In the genomic region with DNA sequence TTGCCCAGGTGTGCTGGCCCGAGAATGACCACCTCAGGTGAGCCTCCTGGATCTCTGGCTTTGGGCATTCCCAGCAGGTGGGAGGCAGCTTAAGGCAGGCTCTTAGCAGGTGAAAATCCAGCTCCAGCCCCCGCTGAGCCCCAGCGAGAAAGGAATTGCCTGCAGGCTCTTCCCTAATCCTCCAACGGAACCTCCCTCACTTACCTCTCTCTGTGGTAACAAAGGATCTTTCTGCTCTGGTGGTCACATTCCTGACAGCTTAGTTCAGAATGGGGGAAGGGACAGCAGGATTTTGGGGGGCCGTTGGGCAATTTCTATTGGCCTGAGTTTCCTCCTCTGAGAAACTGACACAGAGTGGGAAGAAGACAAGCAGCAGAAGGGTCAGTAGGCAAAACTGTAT, we compare ENCODE assay signal across 1 cellular context.
TF ChIP-seq lines count a peak whose summit lies in the region.

No MANE protein-coding gene starts in this region.

TF ChIP-seq in GM23338, 12 proteins besides CTCF, POLR2A, EP300 and RAD21 (continued from another document):
- TF ChIP-seq, protein P1, sequence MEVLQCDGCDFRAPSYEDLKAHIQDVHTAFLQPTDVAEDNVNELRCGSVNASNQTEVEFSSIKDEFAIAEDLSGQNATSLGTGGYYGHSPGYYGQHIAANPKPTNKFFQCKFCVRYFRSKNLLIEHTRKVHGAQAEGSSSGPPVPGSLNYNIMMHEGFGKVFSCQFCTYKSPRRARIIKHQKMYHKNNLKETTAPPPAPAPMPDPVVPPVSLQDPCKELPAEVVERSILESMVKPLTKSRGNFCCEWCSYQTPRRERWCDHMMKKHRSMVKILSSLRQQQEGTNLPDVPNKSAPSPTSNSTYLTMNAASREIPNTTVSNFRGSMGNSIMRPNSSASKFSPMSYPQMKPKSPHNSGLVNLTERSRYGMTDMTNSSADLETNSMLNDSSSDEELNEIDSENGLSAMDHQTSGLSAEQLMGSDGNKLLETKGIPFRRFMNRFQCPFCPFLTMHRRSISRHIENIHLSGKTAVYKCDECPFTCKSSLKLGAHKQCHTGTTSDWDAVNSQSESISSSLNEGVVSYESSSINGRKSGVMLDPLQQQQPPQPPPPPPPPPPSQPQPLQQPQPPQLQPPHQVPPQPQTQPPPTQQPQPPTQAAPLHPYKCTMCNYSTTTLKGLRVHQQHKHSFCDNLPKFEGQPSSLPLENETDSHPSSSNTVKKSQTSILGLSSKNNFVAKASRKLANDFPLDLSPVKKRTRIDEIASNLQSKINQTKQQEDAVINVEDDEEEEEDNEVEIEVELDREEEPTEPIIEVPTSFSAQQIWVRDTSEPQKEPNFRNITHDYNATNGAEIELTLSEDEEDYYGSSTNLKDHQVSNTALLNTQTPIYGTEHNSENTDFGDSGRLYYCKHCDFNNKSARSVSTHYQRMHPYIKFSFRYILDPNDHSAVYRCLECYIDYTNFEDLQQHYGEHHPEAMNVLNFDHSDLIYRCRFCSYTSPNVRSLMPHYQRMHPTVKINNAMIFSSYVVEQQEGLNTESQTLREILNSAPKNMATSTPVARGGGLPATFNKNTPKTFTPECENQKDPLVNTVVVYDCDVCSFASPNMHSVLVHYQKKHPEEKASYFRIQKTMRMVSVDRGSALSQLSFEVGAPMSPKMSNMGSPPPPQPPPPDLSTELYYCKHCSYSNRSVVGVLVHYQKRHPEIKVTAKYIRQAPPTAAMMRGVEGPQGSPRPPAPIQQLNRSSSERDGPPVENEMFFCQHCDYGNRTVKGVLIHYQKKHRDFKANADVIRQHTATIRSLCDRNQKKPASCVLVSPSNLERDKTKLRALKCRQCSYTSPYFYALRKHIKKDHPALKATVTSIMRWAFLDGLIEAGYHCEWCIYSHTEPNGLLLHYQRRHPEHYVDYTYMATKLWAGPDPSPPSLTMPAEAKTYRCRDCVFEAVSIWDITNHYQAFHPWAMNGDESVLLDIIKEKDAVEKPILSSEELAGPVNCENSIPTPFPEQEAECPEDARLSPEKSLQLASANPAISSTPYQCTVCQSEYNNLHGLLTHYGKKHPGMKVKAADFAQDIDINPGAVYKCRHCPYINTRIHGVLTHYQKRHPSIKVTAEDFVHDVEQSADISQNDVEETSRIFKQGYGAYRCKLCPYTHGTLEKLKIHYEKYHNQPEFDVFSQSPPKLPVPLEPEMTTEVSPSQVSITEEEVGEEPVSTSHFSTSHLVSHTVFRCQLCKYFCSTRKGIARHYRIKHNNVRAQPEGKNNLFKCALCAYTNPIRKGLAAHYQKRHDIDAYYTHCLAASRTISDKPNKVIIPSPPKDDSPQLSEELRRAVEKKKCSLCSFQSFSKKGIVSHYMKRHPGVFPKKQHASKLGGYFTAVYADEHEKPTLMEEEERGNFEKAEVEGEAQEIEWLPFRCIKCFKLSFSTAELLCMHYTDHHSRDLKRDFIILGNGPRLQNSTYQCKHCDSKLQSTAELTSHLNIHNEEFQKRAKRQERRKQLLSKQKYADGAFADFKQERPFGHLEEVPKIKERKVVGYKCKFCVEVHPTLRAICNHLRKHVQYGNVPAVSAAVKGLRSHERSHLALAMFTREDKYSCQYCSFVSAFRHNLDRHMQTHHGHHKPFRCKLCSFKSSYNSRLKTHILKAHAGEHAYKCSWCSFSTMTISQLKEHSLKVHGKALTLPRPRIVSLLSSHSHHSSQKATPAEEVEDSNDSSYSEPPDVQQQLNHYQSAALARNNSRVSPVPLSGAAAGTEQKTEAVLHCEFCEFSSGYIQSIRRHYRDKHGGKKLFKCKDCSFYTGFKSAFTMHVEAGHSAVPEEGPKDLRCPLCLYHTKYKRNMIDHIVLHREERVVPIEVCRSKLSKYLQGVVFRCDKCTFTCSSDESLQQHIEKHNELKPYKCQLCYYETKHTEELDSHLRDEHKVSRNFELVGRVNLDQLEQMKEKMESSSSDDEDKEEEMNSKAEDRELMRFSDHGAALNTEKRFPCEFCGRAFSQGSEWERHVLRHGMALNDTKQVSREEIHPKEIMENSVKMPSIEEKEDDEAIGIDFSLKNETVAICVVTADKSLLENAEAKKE (CRISPR knock-in tag; IDR thresholded peaks at IDR 0.05): peak; percentile 91
- 0 out of 2 replicates have a peak, but pooled peaks have one; percentile 20 for TF ChIP-seq CREB1 (CRISPR knock-in tag; IDR thresholded peaks at IDR 0.05; ENCODE audit: low read depth)
- no peak for TF ChIP-seq JUNB (IDR thresholded peaks at IDR 0.05; ENCODE audit: unreplicated experiment)
- TF ChIP-seq, protein P2, sequence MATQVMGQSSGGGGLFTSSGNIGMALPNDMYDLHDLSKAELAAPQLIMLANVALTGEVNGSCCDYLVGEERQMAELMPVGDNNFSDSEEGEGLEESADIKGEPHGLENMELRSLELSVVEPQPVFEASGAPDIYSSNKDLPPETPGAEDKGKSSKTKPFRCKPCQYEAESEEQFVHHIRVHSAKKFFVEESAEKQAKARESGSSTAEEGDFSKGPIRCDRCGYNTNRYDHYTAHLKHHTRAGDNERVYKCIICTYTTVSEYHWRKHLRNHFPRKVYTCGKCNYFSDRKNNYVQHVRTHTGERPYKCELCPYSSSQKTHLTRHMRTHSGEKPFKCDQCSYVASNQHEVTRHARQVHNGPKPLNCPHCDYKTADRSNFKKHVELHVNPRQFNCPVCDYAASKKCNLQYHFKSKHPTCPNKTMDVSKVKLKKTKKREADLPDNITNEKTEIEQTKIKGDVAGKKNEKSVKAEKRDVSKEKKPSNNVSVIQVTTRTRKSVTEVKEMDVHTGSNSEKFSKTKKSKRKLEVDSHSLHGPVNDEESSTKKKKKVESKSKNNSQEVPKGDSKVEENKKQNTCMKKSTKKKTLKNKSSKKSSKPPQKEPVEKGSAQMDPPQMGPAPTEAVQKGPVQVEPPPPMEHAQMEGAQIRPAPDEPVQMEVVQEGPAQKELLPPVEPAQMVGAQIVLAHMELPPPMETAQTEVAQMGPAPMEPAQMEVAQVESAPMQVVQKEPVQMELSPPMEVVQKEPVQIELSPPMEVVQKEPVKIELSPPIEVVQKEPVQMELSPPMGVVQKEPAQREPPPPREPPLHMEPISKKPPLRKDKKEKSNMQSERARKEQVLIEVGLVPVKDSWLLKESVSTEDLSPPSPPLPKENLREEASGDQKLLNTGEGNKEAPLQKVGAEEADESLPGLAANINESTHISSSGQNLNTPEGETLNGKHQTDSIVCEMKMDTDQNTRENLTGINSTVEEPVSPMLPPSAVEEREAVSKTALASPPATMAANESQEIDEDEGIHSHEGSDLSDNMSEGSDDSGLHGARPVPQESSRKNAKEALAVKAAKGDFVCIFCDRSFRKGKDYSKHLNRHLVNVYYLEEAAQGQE (IDR thresholded peaks at IDR 0.05; ENCODE audit: unreplicated experiment): peak; percentile 26
- TF ChIP-seq NANOG (IDR thresholded peaks at IDR 0.05; ENCODE audit: borderline replicate concordance): no peak
- no peak for TF ChIP-seq POLR2AphosphoS5 (IDR thresholded peaks at IDR 0.05; ENCODE audit: low read depth)
- TF ChIP-seq STAT1 (IDR thresholded peaks at IDR 0.05; ENCODE audit: unreplicated experiment): no peak
